In genomic region chr5:52269395-52269794, GRCh38 we compare ENCODE assay signal across 16 cellular contexts.
DNase-seq lines count a peak whose midpoint lies in the region; ATAC-seq, FAIRE-seq and TF ChIP-seq lines count a peak whose summit lies in the region.
"Had no signal": no experiment of that assay in that cellular context is flagged by ENCODE, and none has a peak within 500 bp of the region (broad histone marks: within the 10 kb centered on the region; RNA-seq: fewer than 3 reads in every experiment).

No MANE protein-coding gene starts in this region.

- H3K27me3 ChIP-seq in right lobe of liver: no peaks in the 10 kb centered on the region
- H3K27me3 ChIP-seq: ovary had no signal

- no peak for TF ChIP-seq CTCF in right lobe of liver (IDR thresholded peaks at IDR 0.05)

- TF ChIP-seq POLR2A in right lobe of liver (IDR thresholded peaks at IDR 0.05): no peak

- peak; percentile 100 for FAIRE-seq in islet of Langerhans (lab: Jason Lieb, UNC)

- H3K36me3 ChIP-seq in right lobe of liver: no peaks in the 10 kb centered on the region
- H3K36me3 ChIP-seq: ovary had no signal

- 88% methylated on average over 1 of the region's 1 CpG for WGBS in right lobe of liver (ENCODE audit: insufficient coverage, low coverage, low lambda C conversion rate, missing lambda C conversion rate)

- no peaks in the 10 kb centered on the region for H3K9me3 ChIP-seq in right lobe of liver
- H3K9me3 ChIP-seq: ovary had no signal

- intact Hi-C loops in right lobe of liver (cut with DNase I): no loop called here

- peak; percentile 11 for DNase-seq in D341Med (ENCODE audit: low spot score)
- DNase-seq in NCI-H1092 treated with DMSO at 0.1 percent for 48 hours (lab: John Stamatoyannopoulos, UW): peak; percentile 79
- peak; percentile 51 for DNase-seq in NCI-H446 treated with DMSO at 0.1 percent for 48 hours (lab: John Stamatoyannopoulos, UW)
- no peak for DNase-seq in right lobe of liver
- no peak for DNase-seq in stimulated activated CD4-positive, alpha-beta T cell treated with anti-CD3 and anti-CD28 coated beads, Interleukin-1b, Interleukin-23, amount 100 ng/mL, for 48 hours
- DNase-seq: activated CD4-positive, CD25-positive, alpha-beta regulatory T cell treated with anti-CD3 and anti-CD28 coated beads, Interleukin-2, amount 50 U/mL, for 72 hours; activated naive CD8-positive, alpha-beta T cell treated with anti-CD3 and anti-CD28 coated beads, Interleukin-2, amount 10 ng/mL, durations not matched to agents 7 days and 5 days; cerebellar nuclear complex; KG1; NCI-H510A treated with DMSO at 0.1 percent for 48 hours; ovary; T-helper 17 cell had no signal

- no peak overlapping the region for H3K4me3 ChIP-seq in right lobe of liver
- H3K4me3 ChIP-seq: ovary had no signal

- H3K4me1 ChIP-seq in right lobe of liver: no peaks in the 10 kb centered on the region

- ATAC-seq in GM21576 (IDR thresholded peaks at IDR 0.05; ENCODE audit: unreplicated experiment): no peak
- ATAC-seq in right lobe of liver: no peak
- no peak for ATAC-seq in esophagus mucosa
- ATAC-seq: T-helper 17 cell had no signal

- H3K27ac ChIP-seq in right lobe of liver: no peak overlapping the region
- H3K27ac ChIP-seq: HL-60, ovary had no signal

Comparison
In these comparisons a context has a peak if more than half of its experiments do, and no peak if none do; other contexts are left out.
1. DNase-seq: peak in D341Med (single experiment), NCI-H1092 treated with DMSO at 0.1 percent for 48 hours (single experiment) and NCI-H446 treated with DMSO at 0.1 percent for 48 hours (single experiment); none in right lobe of liver (0 of 3) and stimulated activated CD4-positive, alpha-beta T cell treated with anti-CD3 and anti-CD28 coated beads, Interleukin-1b, Interleukin-23, amount 100 ng/mL, for 48 hours (single experiment).